8 cellular contexts compared by ENCODE assay signal in genomic region chr20:31684153-31685003, GRCh38. TPM values are rescaled to one million over a fixed set of nuclear protein-coding genes. Genes with fewer than 3 reads are reported as not detected.
DNase-seq lines count a peak whose midpoint lies in the region; ATAC-seq and TF ChIP-seq lines count a peak whose summit lies in the region.

No MANE protein-coding gene starts in this region.

- DNase-seq in activated CD4-positive, alpha-beta memory T cell treated with anti-CD3 and anti-CD28 coated beads, Interleukin-2, amount 10 ng/mL, durations not matched to agents 7 days and 5 days, result peak; percentile 45
- DNase-seq in nephron progenitor cell (no peak), AG08396 (ENCODE audit: low spot score) (no peak), GOT3 (lab: John Stamatoyannopoulos, UW) (no peak)
- no peak for DNase-seq in activated CD4-positive, alpha-beta T cell treated with anti-CD3 and anti-CD28 coated beads for 48 hours

- no peaks in the 10 kb centered on the region for H3K27me3 Mint-ChIP-seq in activated CD4-positive, alpha-beta memory T cell treated with anti-CD3 and anti-CD28 coated beads, Interleukin-2, amount 10 ng/mL, durations not matched to agents 7 days and 5 days
- no peaks in the 10 kb centered on the region for H3K27me3 Mint-ChIP-seq in nephron progenitor cell (ENCODE audit: low read depth, poor library complexity)

- TF ChIP-seq CTCF in nephron progenitor cell (IDR thresholded peaks at IDR 0.05), result no peak

- H3K4me1 Mint-ChIP-seq in activated CD4-positive, alpha-beta memory T cell treated with anti-CD3 and anti-CD28 coated beads, Interleukin-2, amount 10 ng/mL, durations not matched to agents 7 days and 5 days, result peaks cover 85% of the 10 kb centered on the region
- H3K4me1 Mint-ChIP-seq in nephron progenitor cell, result peaks cover 38% of the 10 kb centered on the region

- no peak overlapping the region for H3K4me3 Mint-ChIP-seq in activated CD4-positive, alpha-beta memory T cell treated with anti-CD3 and anti-CD28 coated beads, Interleukin-2, amount 10 ng/mL, durations not matched to agents 7 days and 5 days
- H3K4me3 Mint-ChIP-seq in nephron progenitor cell, result no peak overlapping the region

- ATAC-seq in GM18511 (IDR thresholded peaks at IDR 0.05; ENCODE audit: unreplicated experiment) (peak; percentile 58), HG02852 (IDR thresholded peaks at IDR 0.05; ENCODE audit: unreplicated experiment) (peak; percentile 38), SK-N-SH treated with all-trans-retinoic acid at 6 μM for 48 hours (no peak)

- POLR2A ChIA-PET in activated CD4-positive, alpha-beta memory T cell treated with anti-CD3 and anti-CD28 coated beads, Interleukin-2, amount 10 ng/mL, durations not matched to agents 7 days and 5 days (lab: Charles Lee), result interaction anchor here (1.0 to 6.7 kb wide), 9 partner anchors 9 to 54 kb away, joined by 3 to 67 read pairs (median 10); partner anchors contain the start of genes BCL2L1 and TPX2

- no peaks in the 10 kb centered on the region for H3K9me3 Mint-ChIP-seq in activated CD4-positive, alpha-beta memory T cell treated with anti-CD3 and anti-CD28 coated beads, Interleukin-2, amount 10 ng/mL, durations not matched to agents 7 days and 5 days
- no peaks in the 10 kb centered on the region for H3K9me3 Mint-ChIP-seq in nephron progenitor cell

- H3K36me3 Mint-ChIP-seq in activated CD4-positive, alpha-beta memory T cell treated with anti-CD3 and anti-CD28 coated beads, Interleukin-2, amount 10 ng/mL, durations not matched to agents 7 days and 5 days (ENCODE audit: low read depth), result peaks cover 70% of the 10 kb centered on the region
- peaks cover 35% of the 10 kb centered on the region for H3K36me3 Mint-ChIP-seq in nephron progenitor cell (ENCODE audit: low read depth)

- CTCF ChIA-PET in activated CD4-positive, alpha-beta memory T cell treated with anti-CD3 and anti-CD28 coated beads, Interleukin-2, amount 10 ng/mL, durations not matched to agents 7 days and 5 days (lab: Charles Lee), result interaction anchor here (0.7 to 4.0 kb wide), 7 partner anchors 9 to 40 kb away, joined by 3 to 24 read pairs (median 4); partner anchors contain the start of gene BCL2L1

- peak overlapping the region; percentile 69 for H3K27ac Mint-ChIP-seq in activated CD4-positive, alpha-beta memory T cell treated with anti-CD3 and anti-CD28 coated beads, Interleukin-2, amount 10 ng/mL, durations not matched to agents 7 days and 5 days
- peak overlapping the region; percentile 44 for H3K27ac Mint-ChIP-seq in nephron progenitor cell

TF ChIP-seq in SK-N-SH treated with all-trans-retinoic acid at 6 μM for 48 hours, 23 proteins besides CTCF, POLR2A, EP300 and RAD21:
- TF ChIP-seq CSRNP3 (CRISPR knock-in tag; IDR thresholded peaks at IDR 0.05) (no peak), ZNF565 (CRISPR knock-in tag; conservative IDR thresholded peaks at IDR 0.05; ENCODE audit: low read depth) (no peak), ISL1 (CRISPR knock-in tag; IDR thresholded peaks at IDR 0.05) (no peak), ZFP30 (CRISPR knock-in tag; IDR thresholded peaks at IDR 0.05) (no peak), ZFP3 (CRISPR knock-in tag; IDR thresholded peaks at IDR 0.05) (no peak), CSDC2 (CRISPR knock-in tag; IDR thresholded peaks at IDR 0.05) (no peak), RARB (CRISPR knock-in tag; IDR thresholded peaks at IDR 0.05) (no peak), PPARA (CRISPR knock-in tag; IDR thresholded peaks at IDR 0.05; ENCODE audit: borderline replicate concordance) (no peak), GLIS3 (CRISPR knock-in tag; IDR thresholded peaks at IDR 0.05) (no peak), PATZ1 (CRISPR knock-in tag; IDR thresholded peaks at IDR 0.05; ENCODE audit: borderline replicate concordance) (no peak), ARNTL (CRISPR knock-in tag; IDR thresholded peaks at IDR 0.05; ENCODE audit: borderline replicate concordance, low read depth) (no peak), ZNF8 (CRISPR knock-in tag; IDR thresholded peaks at IDR 0.05) (no peak), ZNF70 (CRISPR knock-in tag; IDR thresholded peaks at IDR 0.05) (no peak)
TF ChIP-seq in SK-N-SH treated with all-trans-retinoic acid at 6 μM for 48 hours: peak in this region for 0.

RNA-seq across cellular contexts. Expression of gene BCL2L1, which starts 38.3 kb away (rescaled TPM):
- total RNA-seq in activated CD4-positive, alpha-beta memory T cell treated with anti-CD3 and anti-CD28 coated beads, Interleukin-2, amount 10 ng/mL, durations not matched to agents 7 days and 5 days, result 10 to 100 TPM; 67.7 to 72.5 TPM

RNA-seq across cellular contexts. Expression of gene COX4I2, which starts 46.7 kb away (rescaled TPM):
- not detected for total RNA-seq in activated CD4-positive, alpha-beta memory T cell treated with anti-CD3 and anti-CD28 coated beads, Interleukin-2, amount 10 ng/mL, durations not matched to agents 7 days and 5 days

RNA-seq across cellular contexts. Expression of gene TPX2, which starts 54.7 kb away (rescaled TPM):
- 100 to 1,000 TPM; 137 to 138 TPM for total RNA-seq in activated CD4-positive, alpha-beta memory T cell treated with anti-CD3 and anti-CD28 coated beads, Interleukin-2, amount 10 ng/mL, durations not matched to agents 7 days and 5 days
